Comparison of ENCODE assay signal across 6 cellular contexts in the genomic region with DNA sequence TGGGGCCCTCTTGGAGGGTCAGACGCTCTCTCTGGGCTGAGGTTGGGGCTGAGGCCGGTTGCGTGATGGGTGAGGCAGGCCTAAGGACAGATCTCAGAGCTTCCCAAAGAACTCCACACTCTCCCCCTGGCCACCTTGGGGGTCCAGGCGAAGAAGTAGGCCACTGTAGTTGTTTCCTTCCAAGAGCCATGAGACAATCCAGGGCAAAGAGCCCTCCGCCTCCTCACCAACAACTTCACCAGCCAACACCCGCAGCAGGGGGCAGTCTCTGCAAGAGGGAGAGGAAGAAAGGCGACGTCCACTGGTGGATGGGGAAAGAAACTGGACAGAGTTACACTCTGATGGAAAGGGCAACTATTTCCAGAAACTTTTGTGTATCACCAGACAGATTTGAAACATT. TPM values are rescaled to one million over a fixed set of nuclear protein-coding genes. Genes with fewer than 3 reads are reported as not detected.
DNase-seq lines count a peak whose midpoint lies in the region; ATAC-seq, FAIRE-seq and TF ChIP-seq lines count a peak whose summit lies in the region.

No MANE protein-coding gene starts in this region.

- 81 to 83% methylated on average over 8 of the region's 8 CpGs for WGBS in pancreas, 2 donors

- no peak overlapping the region for H3K4me3 Mint-ChIP-seq in activated naive CD8-positive, alpha-beta T cell treated with anti-CD3 and anti-CD28 coated beads, Interleukin-2, amount 50 U/mL, for 24 hours

- peak in 3 of 4 donors; percentile 66 to 86 (median 85) for ATAC-seq in pancreas
- no peak for ATAC-seq in activated naive CD8-positive, alpha-beta T cell treated with anti-CD3 and anti-CD28 coated beads, Interleukin-2, amount 50 U/mL, for 24 hours

- peak; percentile 30 for DNase-seq in HuH-7.5 (ENCODE audit: low spot score)
- DNase-seq in bronchial epithelial cell (ENCODE audit: low read depth): no peak
- no peak for DNase-seq in pancreas
- no peak for DNase-seq in NCI-H2227 treated with DMSO at 0.1 percent for 48 hours (lab: John Stamatoyannopoulos, UW)
- no peak for DNase-seq in activated naive CD8-positive, alpha-beta T cell treated with anti-CD3 and anti-CD28 coated beads, Interleukin-2, amount 50 U/mL, for 24 hours
- no peak for DNase-seq in NCI-H146 (lab: John Stamatoyannopoulos, UW)

- H3K27ac Mint-ChIP-seq in activated naive CD8-positive, alpha-beta T cell treated with anti-CD3 and anti-CD28 coated beads, Interleukin-2, amount 50 U/mL, for 24 hours: no peak overlapping the region

- peaks cover 2% of the 10 kb centered on the region for H3K27me3 Mint-ChIP-seq in activated naive CD8-positive, alpha-beta T cell treated with anti-CD3 and anti-CD28 coated beads, Interleukin-2, amount 50 U/mL, for 24 hours

- TF ChIP-seq CTCF in bronchial epithelial cell (IDR thresholded peaks at IDR 0.05; ENCODE audit: insufficient read depth, low read length, severe bottlenecking) (peak; percentile 59), pancreas (IDR thresholded peaks at IDR 0.05) (no peak)

- FAIRE-seq in bronchial epithelial cell (lab: Jason Lieb, UNC): no peak
- no peak for FAIRE-seq in pancreas (lab: Jason Lieb, UNC)

- no peaks in the 10 kb centered on the region for H3K9me3 Mint-ChIP-seq in activated naive CD8-positive, alpha-beta T cell treated with anti-CD3 and anti-CD28 coated beads, Interleukin-2, amount 50 U/mL, for 24 hours

- peaks cover under 1% of the 10 kb centered on the region for H3K4me1 Mint-ChIP-seq in activated naive CD8-positive, alpha-beta T cell treated with anti-CD3 and anti-CD28 coated beads, Interleukin-2, amount 50 U/mL, for 24 hours

- intact Hi-C loops in pancreas (cut with DNase I): no loop called here

- no peaks in the 10 kb centered on the region for H3K9me3 ChIP-seq in pancreas

- H3K36me3 Mint-ChIP-seq in activated naive CD8-positive, alpha-beta T cell treated with anti-CD3 and anti-CD28 coated beads, Interleukin-2, amount 50 U/mL, for 24 hours (ENCODE audit: low read depth): peaks cover under 1% of the 10 kb centered on the region

- H3K36me3 ChIP-seq in bronchial epithelial cell (ENCODE audit: control insufficient read depth, insufficient read depth, low read length): no peaks in the 10 kb centered on the region
- no peaks in the 10 kb centered on the region for H3K36me3 ChIP-seq in pancreas

- no peaks in the 10 kb centered on the region for H3K4me1 ChIP-seq in pancreas

- no peak overlapping the region for H3K27ac ChIP-seq in pancreas

- H3K4me3 ChIP-seq in bronchial epithelial cell (ENCODE audit: low read depth, low read length): no peak overlapping the region
- no peak overlapping the region for H3K4me3 ChIP-seq in pancreas

- no peaks in the 10 kb centered on the region for H3K27me3 ChIP-seq in bronchial epithelial cell (ENCODE audit: control insufficient read depth, insufficient read depth, low read length)
- H3K27me3 ChIP-seq in pancreas: no peaks in the 10 kb centered on the region

RNA-seq across cellular contexts. Expression of a gene that starts 10.7 kb away (rescaled TPM):
- total RNA-seq in bronchial epithelial cell (13.2 and 21.4 TPM in 2 replicates), pancreas (10 to 100 TPM; 17.0 to 36.5 (median 26.4) TPM)
- 10 to 100 TPM; 19.5 to 24.9 TPM for polyA plus RNA-seq in pancreas

RNA-seq across cellular contexts. Expression of a gene that starts 10.9 kb away (rescaled TPM):
- total RNA-seq in bronchial epithelial cell (6.3 and 8.1 TPM in 2 replicates), pancreas (10 to 100 TPM in 4 of 6 donors, 1 to 10 TPM in 2; 8.1 to 20.0 (median 12.7) TPM)
- polyA plus RNA-seq in pancreas: 10 to 100 TPM; 48.1 to 51.0 TPM

RNA-seq across cellular contexts. Expression of a gene that starts 18.0 kb away (rescaled TPM):
- total RNA-seq in bronchial epithelial cell: 39.8 and 48.5 TPM in 2 replicates
- 10 to 100 TPM in 4 of 6 donors, 1 to 10 TPM in 2; 7.0 to 14.3 (median 11.2) TPM for total RNA-seq in pancreas
- polyA plus RNA-seq in pancreas: 10 to 100 TPM; 20.5 to 29.7 TPM

RNA-seq across cellular contexts. Expression of a gene that starts 27.8 kb away (rescaled TPM):
- total RNA-seq in bronchial epithelial cell: 2.6 and 3.2 TPM in 2 replicates
- 10 to 100 TPM in 4 of 6 donors, 1 to 10 TPM in 2; 7.2 to 19.9 (median 12.1) TPM for total RNA-seq in pancreas
- polyA plus RNA-seq in pancreas: 10 to 100 TPM; 52.7 to 55.5 TPM

RNA-seq across cellular contexts. Expression of a gene that starts 57.7 kb away (rescaled TPM):
- total RNA-seq in bronchial epithelial cell (2.3 and 3.2 TPM in 2 replicates), pancreas (10 to 100 TPM in 3 of 6 donors, 1 to 10 TPM in 3; 4.3 to 45.8 (median 16.1) TPM)
- 10 to 100 TPM; 11.8 to 17.6 TPM for polyA plus RNA-seq in pancreas
